ENCODE assay signal across 20 cellular contexts in the genomic region with DNA sequence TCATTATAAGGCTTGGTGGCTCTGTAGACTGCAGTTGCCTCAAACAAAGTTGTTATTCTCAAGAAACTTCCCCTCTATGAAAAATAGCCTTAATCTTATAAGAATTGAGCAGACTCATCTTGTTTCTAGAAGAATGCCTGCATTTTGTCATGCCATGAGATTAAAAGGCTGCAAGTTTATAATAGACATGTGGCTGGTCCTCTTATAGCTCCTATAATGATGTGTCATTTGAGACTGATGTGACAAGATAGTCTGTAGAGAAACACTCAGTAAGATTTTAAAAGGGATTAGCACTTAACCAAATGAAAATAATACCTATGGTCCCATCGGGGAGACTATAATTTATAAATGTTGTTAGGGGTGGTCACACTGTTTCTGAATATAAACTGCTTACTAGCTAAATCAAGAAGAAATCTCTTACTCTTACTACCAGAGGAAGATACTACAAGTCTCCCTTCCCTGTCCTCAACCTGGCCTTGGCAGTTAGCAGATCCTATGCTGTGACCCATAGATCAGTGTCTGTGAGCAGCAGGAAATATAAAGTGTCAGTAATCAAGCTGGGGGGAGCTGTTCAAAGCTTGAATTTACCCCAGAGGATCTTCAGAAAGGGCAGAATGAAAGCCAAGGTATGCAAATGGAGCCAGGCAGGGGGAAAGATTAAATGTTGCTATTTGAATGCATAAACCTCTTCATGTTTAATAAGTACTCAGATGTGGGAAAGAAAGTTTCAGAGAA.
"Had no signal": no experiment of that assay in that cellular context is flagged by ENCODE, and none has a peak within 500 bp of the region (broad histone marks: within the 10 kb centered on the region; RNA-seq: fewer than 3 reads in every experiment).

No MANE protein-coding gene starts in this region.

- H3K36me3 Mint-ChIP-seq: immature natural killer cell had no signal

- H3K27ac Mint-ChIP-seq: activated CD4-positive, alpha-beta T cell treated with anti-CD3 and anti-CD28 coated beads, Interleukin-2, amount 10 ng/mL, durations not matched to agents 7 days and 5 days; activated CD8-positive, alpha-beta T cell treated with anti-CD3 and anti-CD28 coated beads for 36 hours; activated naive CD8-positive, alpha-beta T cell treated with anti-CD3 and anti-CD28 coated beads, Interleukin-2, amount 50 U/mL, for 24 hours; activated T-helper 1 cell treated with anti-CD3 and anti-CD28 coated beads, Interleukin-12 subunit alpha, Interleukin-12 subunit beta, Interleukin-2, Interleukin-4 antibody, amounts not matched to agents 30 ng/mL and 10 ng/mL and 1 ng/mL, durations not matched to agents 14 hours and 24 hours and 36 hours; immature natural killer cell; naive B cell; stimulated activated naive CD8-positive, alpha-beta T cell treated with anti-CD3 and anti-CD28 coated beads, Interleukin-15, Interleukin-2, amounts not matched to agents 100 ng/mL and 50 ng/mL, for 24 hours had no signal

- H3K4me1 ChIP-seq: lower lobe of right lung, thyroid gland had no signal

- ATAC-seq: activated CD8-positive, alpha-beta T cell treated with anti-CD3 and anti-CD28 coated beads for 36 hours; activated naive CD8-positive, alpha-beta T cell treated with anti-CD3 and anti-CD28 coated beads, Interleukin-2, amount 50 U/mL, for 24 hours; lower lobe of right lung had no signal

- H3K27me3 ChIP-seq: cardiac muscle cell, hepatocyte, thyroid gland had no signal

- FAIRE-seq: endometrium had no signal

- H3K4me3 Mint-ChIP-seq: activated CD4-positive, alpha-beta T cell treated with anti-CD3 and anti-CD28 coated beads, Interleukin-2, amount 10 ng/mL, durations not matched to agents 7 days and 5 days; activated CD8-positive, alpha-beta T cell treated with anti-CD3 and anti-CD28 coated beads for 36 hours; activated naive CD8-positive, alpha-beta T cell treated with anti-CD3 and anti-CD28 coated beads, Interleukin-2, amount 50 U/mL, for 24 hours; activated T-helper 1 cell treated with anti-CD3 and anti-CD28 coated beads, Interleukin-12 subunit alpha, Interleukin-12 subunit beta, Interleukin-2, Interleukin-4 antibody, amounts not matched to agents 30 ng/mL and 10 ng/mL and 1 ng/mL, durations not matched to agents 14 hours and 24 hours and 36 hours; immature natural killer cell; naive B cell; stimulated activated naive CD8-positive, alpha-beta T cell treated with anti-CD3 and anti-CD28 coated beads, Interleukin-15, Interleukin-2, amounts not matched to agents 100 ng/mL and 50 ng/mL, for 24 hours had no signal

- H3K4me3 ChIP-seq: cardiac muscle cell, hepatocyte, lower lobe of right lung, thyroid gland had no signal

- H3K27ac ChIP-seq: cardiac muscle cell, hepatocyte, lower lobe of right lung, thyroid gland had no signal

- H3K27me3 Mint-ChIP-seq: activated CD4-positive, alpha-beta T cell treated with anti-CD3 and anti-CD28 coated beads, Interleukin-2, amount 10 ng/mL, durations not matched to agents 7 days and 5 days; activated CD8-positive, alpha-beta T cell treated with anti-CD3 and anti-CD28 coated beads for 36 hours; naive B cell; stimulated activated naive CD8-positive, alpha-beta T cell treated with anti-CD3 and anti-CD28 coated beads, Interleukin-15, Interleukin-2, amounts not matched to agents 100 ng/mL and 50 ng/mL, for 24 hours had no signal

- H3K9me3 ChIP-seq: lower lobe of right lung, thyroid gland had no signal

- H3K36me3 ChIP-seq: cardiac muscle cell, lower lobe of right lung, thyroid gland had no signal

- DNase-seq: activated CD4-positive, alpha-beta T cell treated with anti-CD3 and anti-CD28 coated beads, Interleukin-2, amount 10 ng/mL, durations not matched to agents 7 days and 5 days; activated CD4-positive, CD25-positive, alpha-beta regulatory T cell treated with anti-CD3 and anti-CD28 coated beads, Interleukin-2, amount 50 U/mL, for 72 hours; activated CD8-positive, alpha-beta T cell treated with anti-CD3 and anti-CD28 coated beads for 36 hours; activated gamma-delta T cell; activated naive CD4-positive, alpha-beta T cell treated with anti-CD3 and anti-CD28 coated beads, Interleukin-2, amount 50 U/mL, for 16 hours; activated naive CD8-positive, alpha-beta T cell treated with anti-CD3 and anti-CD28 coated beads, Interleukin-2, amount 50 U/mL, for 24 hours; immature natural killer cell; lower lobe of right lung; mesendoderm; naive B cell; retina; stimulated activated CD4-positive, alpha-beta T cell treated with anti-CD3 and anti-CD28 coated beads, Interleukin-12 subunit alpha, Interleukin-12 subunit beta, amount 100 ng/mL, for 4 hours; stimulated activated CD4-positive, alpha-beta T cell treated with anti-CD3 and anti-CD28 coated beads, Interleukin-4, amount 100 ng/mL, for 4 hours; substantia nigra; thyroid gland had no signal

- H3K4me1 Mint-ChIP-seq: activated CD4-positive, alpha-beta T cell treated with anti-CD3 and anti-CD28 coated beads, Interleukin-2, amount 10 ng/mL, durations not matched to agents 7 days and 5 days; activated naive CD8-positive, alpha-beta T cell treated with anti-CD3 and anti-CD28 coated beads, Interleukin-2, amount 50 U/mL, for 24 hours; immature natural killer cell had no signal
